17 cellular contexts compared by ENCODE assay signal in the genomic region with DNA sequence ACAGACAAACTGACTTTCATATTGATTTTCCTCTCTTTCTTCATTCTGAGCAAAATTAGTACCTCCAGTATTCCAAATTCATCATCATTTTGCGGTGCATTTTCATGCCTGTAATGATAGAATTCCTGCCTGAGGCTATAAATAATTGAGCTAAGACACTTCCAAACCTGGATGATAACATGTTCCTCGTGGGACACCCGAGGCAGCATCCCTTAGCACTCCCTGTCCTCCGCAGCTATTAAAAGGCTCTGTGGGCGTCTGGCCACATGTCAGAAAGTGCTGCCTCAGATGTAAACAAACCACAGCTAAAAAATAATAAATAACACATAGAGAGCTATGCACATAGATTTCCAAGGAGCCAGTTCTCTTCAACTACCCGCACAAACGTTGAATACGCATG.
DNase-seq lines count a peak whose midpoint lies in the region; ATAC-seq and TF ChIP-seq lines count a peak whose summit lies in the region.
"Had no signal": no experiment of that assay in that cellular context is flagged by ENCODE, and none has a peak within 500 bp of the region (broad histone marks: within the 10 kb centered on the region; RNA-seq: fewer than 3 reads in every experiment).

No MANE protein-coding gene starts in this region.

- no peaks in the 10 kb centered on the region for H3K4me1 Mint-ChIP-seq in activated T-cell treated with anti-CD3 and anti-CD28 coated beads, Interleukin-2, amount 50 U/mL, for 24 hours (ENCODE audit: low read depth)
- H3K4me1 Mint-ChIP-seq: IgD-negative memory B cell had no signal

- H3K4me1 ChIP-seq in heart left ventricle (peaks cover 0 to 5% (median 0%) of the 10 kb centered on the region in 12 donors), ovary (ENCODE audit: insufficient read depth) (peaks cover 4% of the 10 kb centered on the region)
- H3K4me1 ChIP-seq: BLaER1 had no signal

- DNase-seq in Right ventricle myocardium superior (no peak), heart left ventricle (no peak), fibroblast of villous mesenchyme (ENCODE audit: low read depth) (peak; percentile 43), ovary (peak in 3 of 5 donors; percentile 26 to 56 (median 29)), erythroblast (lab: John Stamatoyannopoulos, UW) (no peak)
- DNase-seq in activated T-cell treated with anti-CD3 and anti-CD28 coated beads, Interleukin-2, amount 50 U/mL, for 24 hours = no peak
- DNase-seq: HCEC 1CT, NCI-H1417 treated with DMSO at 0.1 percent for 48 hours, NCI-H2029 treated with DMSO at 0.1 percent for 48 hours, NCI-H510A, NCI-H82 had no signal

- no peaks in the 10 kb centered on the region for H3K36me3 Mint-ChIP-seq in activated T-cell treated with anti-CD3 and anti-CD28 coated beads, Interleukin-2, amount 50 U/mL, for 24 hours (ENCODE audit: low read depth)
- H3K36me3 Mint-ChIP-seq: IgD-negative memory B cell had no signal

- no peak overlapping the region for H3K4me3 ChIP-seq in heart left ventricle
- no peak overlapping the region for H3K4me3 ChIP-seq in fibroblast of villous mesenchyme (ENCODE audit: low read depth, low read length)
- no peak overlapping the region for H3K4me3 ChIP-seq in ovary
- H3K4me3 ChIP-seq: BLaER1 had no signal

- WGBS in heart left ventricle, 4 donors = 48 to 60% (median 50%) methylated on average over 8 of the region's 8 CpGs
- WGBS in ovary, 3 donors = 6 to 7% (median 7%) methylated on average over 8 of the region's 8 CpGs

- TF ChIP-seq POLR2A in heart left ventricle (IDR thresholded peaks at IDR 0.05) (no peak), ovary (IDR thresholded peaks at IDR 0.05) (no peak), erythroblast (IDR thresholded peaks at IDR 0.05; ENCODE audit: low read length) (no peak)

- H3K9me3 Mint-ChIP-seq in activated T-cell treated with anti-CD3 and anti-CD28 coated beads, Interleukin-2, amount 50 U/mL, for 24 hours = no peaks in the 10 kb centered on the region

- peaks cover 18% of the 10 kb centered on the region for H3K27me3 Mint-ChIP-seq in activated T-cell treated with anti-CD3 and anti-CD28 coated beads, Interleukin-2, amount 50 U/mL, for 24 hours

- no peak overlapping the region for H3K27ac ChIP-seq in heart left ventricle
- no peak overlapping the region for H3K27ac ChIP-seq in ovary
- H3K27ac ChIP-seq: 22Rv1, BLaER1 had no signal

- ATAC-seq in Right ventricle myocardium superior (ENCODE audit: poor library complexity) (peak; percentile 46), heart left ventricle (no peak), GM19328 (IDR thresholded peaks at IDR 0.05; ENCODE audit: unreplicated experiment) (no peak), HG03565 (IDR thresholded peaks at IDR 0.05; ENCODE audit: unreplicated experiment) (no peak)
- ATAC-seq: Right ventricle myocardium inferior had no signal

- H3K9me3 ChIP-seq in heart left ventricle (peaks cover 0 to 12% (median 0%) of the 10 kb centered on the region in 12 donors), ovary (no peaks in the 10 kb centered on the region)
- H3K9me3 ChIP-seq: BLaER1 had no signal

- H3K4me3 Mint-ChIP-seq in activated T-cell treated with anti-CD3 and anti-CD28 coated beads, Interleukin-2, amount 50 U/mL, for 24 hours = no peak overlapping the region
- H3K4me3 Mint-ChIP-seq: IgD-negative memory B cell had no signal

- H3K27ac Mint-ChIP-seq in activated T-cell treated with anti-CD3 and anti-CD28 coated beads, Interleukin-2, amount 50 U/mL, for 24 hours = no peak overlapping the region
- H3K27ac Mint-ChIP-seq: IgD-negative memory B cell had no signal

- H3K27me3 ChIP-seq in heart left ventricle (no peaks in the 10 kb centered on the region), ovary (no peaks in the 10 kb centered on the region)
- H3K27me3 ChIP-seq: BLaER1 had no signal

- H3K36me3 ChIP-seq in heart left ventricle = no peaks in the 10 kb centered on the region
- H3K36me3 ChIP-seq in ovary = no peaks in the 10 kb centered on the region
- H3K36me3 ChIP-seq: BLaER1 had no signal

- intact Hi-C loops in Right ventricle myocardium superior (cut with DNase I) (no loop called here), heart left ventricle (cut with DNase I) (no loop called here), ovary (cut with DNase I) (no loop called here)

- no peak for TF ChIP-seq EP300 in ovary (IDR thresholded peaks at IDR 0.05)

- TF ChIP-seq CTCF in heart left ventricle (IDR thresholded peaks at IDR 0.05) (no peak), fibroblast of villous mesenchyme (IDR thresholded peaks at IDR 0.05; ENCODE audit: insufficient read depth, low read depth, low read length) (no peak), ovary (IDR thresholded peaks at IDR 0.05) (no peak)

Comparison
In these comparisons a context has a peak if more than half of its experiments do, and no peak if none do; other contexts are left out.
1. DNase-seq: peak in fibroblast of villous mesenchyme (single experiment) and ovary (3 of 5); none in Right ventricle myocardium superior (single experiment), heart left ventricle (0 of 5), activated T-cell treated with anti-CD3 and anti-CD28 coated beads, Interleukin-2, amount 50 U/mL, for 24 hours (single experiment) and erythroblast (0 of 2).